ENCODE assay signal across 1 cellular context in the genomic region with DNA sequence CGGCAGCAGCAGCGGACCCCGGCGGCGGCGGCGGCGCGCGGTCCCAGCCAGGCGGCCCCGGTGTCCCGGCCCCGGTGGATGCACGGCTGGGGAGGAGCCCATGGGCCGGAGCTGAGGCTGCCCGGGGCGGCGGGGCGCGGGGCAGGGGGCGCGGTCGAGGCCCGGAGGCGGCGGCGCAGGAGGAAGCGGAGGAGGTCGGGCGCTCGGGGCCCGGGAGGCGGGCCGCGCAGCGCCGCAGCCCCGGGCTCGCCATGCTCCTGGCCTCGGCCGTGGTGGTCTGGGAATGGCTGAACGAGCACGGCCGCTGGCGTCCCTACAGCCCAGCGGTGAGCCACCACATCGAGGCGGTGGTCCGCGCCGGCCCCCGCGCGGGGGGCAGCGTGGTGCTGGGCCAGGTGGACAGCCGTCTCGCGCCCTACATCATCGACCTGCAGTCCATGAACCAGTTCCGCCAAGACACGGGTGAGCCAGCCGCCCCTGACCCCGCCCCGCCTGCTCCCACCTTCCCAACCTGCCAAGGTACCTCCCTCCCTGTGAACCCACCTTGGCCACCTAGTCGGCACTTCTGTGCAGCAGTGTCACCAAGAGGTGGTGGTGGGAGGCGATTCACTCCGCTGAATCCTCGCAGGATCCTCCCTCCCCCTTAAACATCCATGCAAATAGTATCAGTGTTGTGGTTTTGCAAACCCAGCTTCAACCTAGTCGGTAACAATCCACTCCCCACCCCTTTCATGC.
TF ChIP-seq lines count a peak whose summit lies in the region.

No MANE protein-coding gene starts in this region.

TF ChIP-seq in K562, 482 proteins besides CTCF, POLR2A, EP300 and RAD21:
- peak; percentile 1 for TF ChIP-seq PCBP1 (IDR thresholded peaks at IDR 0.05; ENCODE audit: low read depth, low read length, poor library complexity, severe bottlenecking)
- TF ChIP-seq L3MBTL2 (IDR thresholded peaks at IDR 0.05), result peak; percentile 9; the same call in 1 of the 2 replicates
- TF ChIP-seq GATAD2B (IDR thresholded peaks at IDR 0.05; ENCODE audit: borderline replicate concordance), result no peak
- no peak for TF ChIP-seq ZNF217 (CRISPR knock-in tag; IDR thresholded peaks at IDR 0.05)
- TF ChIP-seq, protein P1, sequence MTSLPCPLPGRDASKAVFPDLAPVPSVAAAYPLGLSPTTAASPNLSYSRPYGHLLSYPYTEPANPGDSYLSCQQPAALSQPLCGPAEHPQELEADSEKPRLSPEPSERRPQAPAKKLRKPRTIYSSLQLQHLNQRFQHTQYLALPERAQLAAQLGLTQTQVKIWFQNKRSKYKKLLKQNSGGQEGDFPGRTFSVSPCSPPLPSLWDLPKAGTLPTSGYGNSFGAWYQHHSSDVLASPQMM (CRISPR knock-in tag; IDR thresholded peaks at IDR 0.05), result no peak
- no peak for TF ChIP-seq CHAMP1 (IDR thresholded peaks at IDR 0.05)
- TF ChIP-seq TRIM24 (IDR thresholded peaks at IDR 0.05), result no peak
